ENCODE assay signal across 12 cellular contexts in genomic region chr10:60048146-60048545, GRCh38.
DNase-seq lines count a peak whose midpoint lies in the region; ATAC-seq and TF ChIP-seq lines count a peak whose summit lies in the region.
"Had no signal": no experiment of that assay in that cellular context is flagged by ENCODE, and none has a peak within 500 bp of the region (broad histone marks: within the 10 kb centered on the region; RNA-seq: fewer than 3 reads in every experiment).

No MANE protein-coding gene starts in this region.

- H3K4me1 ChIP-seq in thyroid gland: peaks cover 0 to 3% of the 10 kb centered on the region in 2 donors

- no peaks in the 10 kb centered on the region for H3K36me3 ChIP-seq in thyroid gland

- DNase-seq in NCI-H82 (lab: John Stamatoyannopoulos, UW) (peak; percentile 17), NCI-H82 treated with DMSO at 0.1 percent for 48 hours (lab: John Stamatoyannopoulos, UW; ENCODE audit: unreplicated experiment) (no peak), RWPE1 (ENCODE audit: low spot score) (peak; percentile 28), glomerular visceral epithelial cell (ENCODE audit: extremely low spot score) (peak; percentile 36), thyroid gland (peak; percentile 43 to 61)
- DNase-seq: activated CD4-positive, alpha-beta T cell treated with anti-CD3 and anti-CD28 coated beads, Interleukin-2, amount 10 ng/mL, durations not matched to agents 7 days and 5 days; NCI-H1694; nucleus accumbens; stimulated activated naive CD4-positive, alpha-beta T cell had no signal

- no peaks in the 10 kb centered on the region for H3K9me3 ChIP-seq in thyroid gland

- H3K27me3 ChIP-seq in thyroid gland: no peaks in the 10 kb centered on the region

- POLR2A ChIA-PET in RWPE1 (lab: Yijun Ruan, JAX; ENCODE audit: low non-redundant PET): no interaction called here

- CTCF ChIA-PET in RWPE1 (lab: Yijun Ruan, JAX): interaction anchor here (0.7 to 1.4 kb wide), 2 partner anchors 217 to 422 kb away, joined by 3 to 7 read pairs; no protein-coding TSS in a partner anchor

- TF ChIP-seq CTCF in RWPE1 (conservative IDR thresholded peaks at IDR 0.05; ENCODE audit: low read depth) (peak; percentile 33; the same call in 1 of the 2 replicates), thyroid gland (IDR thresholded peaks at IDR 0.05) (peak in 4 of 6 experiments; percentile 46 to 66 (median 58))

- H3K4me3 ChIP-seq in thyroid gland (replicated peaks in 1 of 3): no peak overlapping the region

- no peak overlapping the region for H3K27ac ChIP-seq in RWPE1
- no peak overlapping the region for H3K27ac ChIP-seq in thyroid gland

- TF ChIP-seq POLR2A in thyroid gland (IDR thresholded peaks at IDR 0.05): no peak

- intact Hi-C loops in thyroid gland (cut with DNase I): no loop called here

- ATAC-seq in HG02852 (IDR thresholded peaks at IDR 0.05; ENCODE audit: unreplicated experiment) (no peak), HG02970 (IDR thresholded peaks at IDR 0.05; ENCODE audit: low FRiP score, unreplicated experiment) (no peak), HG02885 (IDR thresholded peaks at IDR 0.05; ENCODE audit: poor library complexity, unreplicated experiment) (no peak)
